In the genomic region with DNA sequence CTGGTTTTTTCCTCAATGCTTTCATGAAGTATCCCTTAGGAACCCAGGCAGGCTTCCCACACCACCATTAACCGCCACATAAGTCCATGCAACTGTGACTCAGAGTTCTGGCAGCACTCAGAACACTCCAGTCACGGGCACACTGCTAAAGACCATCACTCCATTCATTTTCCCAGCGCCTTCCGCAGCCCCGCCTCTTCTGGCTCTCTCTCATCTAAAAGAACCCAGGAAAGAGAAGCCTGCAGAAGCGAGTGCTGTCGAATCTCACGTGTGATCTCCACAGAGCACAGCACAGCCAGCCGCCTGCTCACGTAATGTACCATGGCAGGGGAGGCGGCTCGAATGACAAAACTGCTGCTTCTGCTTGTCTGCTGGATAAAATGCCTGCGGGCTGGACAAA, we compare ENCODE assay signal across 8 cellular contexts. TPM values are rescaled to one million over a fixed set of nuclear protein-coding genes. Genes with fewer than 3 reads are reported as not detected.
DNase-seq lines count a peak whose midpoint lies in the region; ATAC-seq, FAIRE-seq and TF ChIP-seq lines count a peak whose summit lies in the region.

No MANE protein-coding gene starts in this region.

- peak overlapping the region; percentile 100 for H3K4me2 ChIP-seq in A549

- ATAC-seq in A549 = no peak
- ATAC-seq in left lobe of liver = no peak

- no peak for TF ChIP-seq EP300 in A549 (IDR thresholded peaks at IDR 0.05)

- H3K9me3 ChIP-seq in A549 = no peaks in the 10 kb centered on the region

- TF ChIP-seq POLR2A in A549 (IDR thresholded peaks at IDR 0.05; ENCODE audit: low read length) (no peak), H54 (IDR thresholded peaks at IDR 0.05; ENCODE audit: low read depth, low read length) (0 out of 2 replicates have a peak, but pooled peaks have one; percentile 18)

- H3K27ac Mint-ChIP-seq in activated naive CD8-positive, alpha-beta T cell treated with anti-CD3 and anti-CD28 coated beads for 36 hours = no peak overlapping the region

- H3K4me1 Mint-ChIP-seq in activated naive CD8-positive, alpha-beta T cell treated with anti-CD3 and anti-CD28 coated beads for 36 hours = peaks cover 32% of the 10 kb centered on the region

- H3K36me3 Mint-ChIP-seq in activated naive CD8-positive, alpha-beta T cell treated with anti-CD3 and anti-CD28 coated beads for 36 hours = peaks cover 16% of the 10 kb centered on the region

- 85% methylated on average over 13 of the region's 13 CpGs for WGBS in A549 (ENCODE audit: missing lambda C conversion rate)

- peak overlapping the region; percentile 30 for H3K4me3 Mint-ChIP-seq in activated naive CD8-positive, alpha-beta T cell treated with anti-CD3 and anti-CD28 coated beads for 36 hours

- H3K4me1 ChIP-seq in A549 = peaks cover 56% of the 10 kb centered on the region

- TF ChIP-seq RAD21 in A549 (conservative IDR thresholded peaks at IDR 0.05 in 1 of 2, IDR thresholded peaks at IDR 0.05 in 1 of 2) = no peak

- no peak for DNase-seq in A549 (ENCODE audit: low read depth in 1 of 2, low spot score in 1 of 2)
- DNase-seq in H54 (ENCODE audit: insufficient read length, low spot score) = peak; percentile 96
- no peak for DNase-seq in activated naive CD8-positive, alpha-beta T cell treated with anti-CD3 and anti-CD28 coated beads for 36 hours
- DNase-seq in kidney tubule cell (ENCODE audit: low spot score) = peak; percentile 83
- DNase-seq in frontal cortex (ENCODE audit: low spot score in 2 of 2) = no peak
- DNase-seq in iPS-NIHi11 (ENCODE audit: low spot score) = no peak
- no peak for DNase-seq in DMS153 (lab: John Stamatoyannopoulos, UW)
- DNase-seq in left lobe of liver (ENCODE audit: low spot score) = no peak

- FAIRE-seq in A549 (lab: Jason Lieb, UNC) = no peak
- peak; percentile 33 for FAIRE-seq in H54 (lab: Jason Lieb, UNC)
- FAIRE-seq in frontal cortex (lab: Jason Lieb, UNC) = no peak

- peak overlapping the region; percentile 62 to 99 for H3K27ac ChIP-seq in A549

- H3K27me3 Mint-ChIP-seq in activated naive CD8-positive, alpha-beta T cell treated with anti-CD3 and anti-CD28 coated beads for 36 hours = no peaks in the 10 kb centered on the region

- POLR2A ChIA-PET in A549 (lab: Yijun Ruan, JAX) = no interaction called here

- H3K9me3 Mint-ChIP-seq in activated naive CD8-positive, alpha-beta T cell treated with anti-CD3 and anti-CD28 coated beads for 36 hours = no peaks in the 10 kb centered on the region

- CTCF ChIA-PET in A549 (lab: Yijun Ruan, JAX) = interaction anchor here (1.0 to 3.6 kb wide), 2 partner anchors 13 to 680 kb away, joined by 3 to 16 read pairs; partner anchors contain the start of gene TMEM184A

- no peak for TF ChIP-seq CTCF in A549 (IDR thresholded peaks at IDR 0.05)

- H3K4me3 ChIP-seq in A549 = peak overlapping the region; percentile 83; the same call in 1 of the 3 replicates

TF ChIP-seq in A549, 52 proteins besides CTCF, POLR2A, EP300 and RAD21:
- TF ChIP-seq CHD4 (IDR thresholded peaks at IDR 0.05; ENCODE audit: borderline replicate concordance) (no peak), ZFP36 (IDR thresholded peaks at IDR 0.05; ENCODE audit: borderline replicate concordance, partially characterized antibody) (no peak), NPAS2 (CRISPR knock-in tag; IDR thresholded peaks at IDR 0.05; ENCODE audit: borderline replicate concordance) (no peak), CEBPB (IDR thresholded peaks at IDR 0.05) (no peak), MAZ (IDR thresholded peaks at IDR 0.05; ENCODE audit: borderline replicate concordance, low read depth, low read length) (no peak), KDM5A (IDR thresholded peaks at IDR 0.05) (no peak), EHF (CRISPR knock-in tag; IDR thresholded peaks at IDR 0.05) (no peak), RNF2 (IDR thresholded peaks at IDR 0.05; ENCODE audit: borderline replicate concordance, low read depth) (no peak), RCOR1 (IDR thresholded peaks at IDR 0.05; ENCODE audit: low read depth, low read length) (no peak), PBX3 (IDR thresholded peaks at IDR 0.05) (no peak), TP53 (CRISPR knock-in tag; IDR thresholded peaks at IDR 0.05) (no peak), GATA3 (IDR thresholded peaks at IDR 0.05; ENCODE audit: borderline replicate concordance) (no peak)
- TF ChIP-seq, protein P1, sequence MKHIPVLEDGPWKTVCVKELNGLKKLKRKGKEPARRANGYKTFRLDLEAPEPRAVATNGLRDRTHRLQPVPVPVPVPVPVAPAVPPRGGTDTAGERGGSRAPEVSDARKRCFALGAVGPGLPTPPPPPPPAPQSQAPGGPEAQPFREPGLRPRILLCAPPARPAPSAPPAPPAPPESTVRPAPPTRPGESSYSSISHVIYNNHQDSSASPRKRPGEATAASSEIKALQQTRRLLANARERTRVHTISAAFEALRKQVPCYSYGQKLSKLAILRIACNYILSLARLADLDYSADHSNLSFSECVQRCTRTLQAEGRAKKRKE (CRISPR knock-in tag; IDR thresholded peaks at IDR 0.05; ENCODE audit: low read depth) = no peak

RNA-seq across cellular contexts. Expression of gene PSMG3, which starts 1.9 kb away (rescaled TPM):
- polyA plus RNA-seq in A549 (2011; rRNA removed) (83.9 and 89.3 TPM in 2 replicates), A549 (2017; fragmentation: RNase III; extraction: RNeasy Plus Mini Kit Qiagen cat#74134 plus additional on column Dnase treatment) (75.9 to 81.0 TPM (median 78.3 TPM) in 3 replicates)
- 158 and 161 TPM in 2 replicates for polyA plus RNA-seq in A549 (2012; cell fraction: cytosol; rRNA removed)
- 102 and 111 TPM in 2 replicates for polyA plus RNA-seq in A549 (2012; cell fraction: nucleus; rRNA removed)
- 22.6 and 32.9 TPM in 2 replicates for polyA minus RNA-seq in A549 (2011; rRNA and poly(A)+ RNA removed)
- total RNA-seq in activated naive CD8-positive, alpha-beta T cell treated with anti-CD3 and anti-CD28 coated beads for 36 hours = 10 to 100 TPM; 55.1 to 57.0 TPM
- total RNA-seq in frontal cortex (26.1 TPM), left lobe of liver (10.7 TPM)

RNA-seq across cellular contexts. Expression of gene TMEM184A, which starts 11.9 kb away (rescaled TPM):
- 18.4 and 22.0 TPM in 2 replicates for polyA plus RNA-seq in A549 (2011; rRNA removed)
- 22.6 and 32.6 TPM in 2 replicates for polyA plus RNA-seq in A549 (2012; cell fraction: cytosol; rRNA removed)
- polyA plus RNA-seq in A549 (2012; cell fraction: nucleus; rRNA removed) = 86.6 and 140 TPM in 2 replicates
- 14.3 to 16.1 TPM (median 15.8 TPM) in 3 replicates for polyA plus RNA-seq in A549 (2017; fragmentation: RNase III; extraction: RNeasy Plus Mini Kit Qiagen cat#74134 plus additional on column Dnase treatment)
- polyA minus RNA-seq in A549 (2011; rRNA and poly(A)+ RNA removed) = 51.8 and 53.5 TPM in 2 replicates
- under 1 TPM; 0.14 to 0.22 TPM for total RNA-seq in activated naive CD8-positive, alpha-beta T cell treated with anti-CD3 and anti-CD28 coated beads for 36 hours
- not detected for total RNA-seq in frontal cortex
- total RNA-seq in left lobe of liver = 44.6 TPM

RNA-seq across cellular contexts. Expression of gene MAFK, which starts 37.4 kb away (rescaled TPM):
- polyA plus RNA-seq in A549 (2011; rRNA removed) (61.0 and 67.9 TPM in 2 replicates), A549 (2017; fragmentation: RNase III; extraction: RNeasy Plus Mini Kit Qiagen cat#74134 plus additional on column Dnase treatment) (93.1 to 106 TPM (median 101 TPM) in 3 replicates)
- 47.0 and 67.0 TPM in 2 replicates for polyA plus RNA-seq in A549 (2012; cell fraction: cytosol; rRNA removed)
- 433 and 488 TPM in 2 replicates for polyA plus RNA-seq in A549 (2012; cell fraction: nucleus; rRNA removed)
- 25.5 and 36.5 TPM in 2 replicates for polyA minus RNA-seq in A549 (2011; rRNA and poly(A)+ RNA removed)
- 10 to 100 TPM; 39.1 to 43.7 TPM for total RNA-seq in activated naive CD8-positive, alpha-beta T cell treated with anti-CD3 and anti-CD28 coated beads for 36 hours
- total RNA-seq in frontal cortex (8.2 TPM), left lobe of liver (11.6 TPM)

Comparison
In these comparisons a context has a peak if more than half of its experiments do, and no peak if none do; other contexts are left out.
1. DNase-seq: peak in H54 (single experiment) and kidney tubule cell (single experiment); none in A549 (0 of 2), activated naive CD8-positive, alpha-beta T cell treated with anti-CD3 and anti-CD28 coated beads for 36 hours (single experiment), frontal cortex (0 of 2), iPS-NIHi11 (single experiment), DMS153 (single experiment) and left lobe of liver (single experiment).
2. RNA of gene TMEM184A, which starts 11.9 kb away (total RNA-seq): 44.6 TPM in left lobe of liver (single experiment); 0.14 to 0.22 TPM in activated naive CD8-positive, alpha-beta T cell treated with anti-CD3 and anti-CD28 coated beads for 36 hours and not detected in frontal cortex (single experiment); every median in the first group is over 10 times any median in the second.